Comparison of ENCODE assay signal across 20 cellular contexts in the genomic region with DNA sequence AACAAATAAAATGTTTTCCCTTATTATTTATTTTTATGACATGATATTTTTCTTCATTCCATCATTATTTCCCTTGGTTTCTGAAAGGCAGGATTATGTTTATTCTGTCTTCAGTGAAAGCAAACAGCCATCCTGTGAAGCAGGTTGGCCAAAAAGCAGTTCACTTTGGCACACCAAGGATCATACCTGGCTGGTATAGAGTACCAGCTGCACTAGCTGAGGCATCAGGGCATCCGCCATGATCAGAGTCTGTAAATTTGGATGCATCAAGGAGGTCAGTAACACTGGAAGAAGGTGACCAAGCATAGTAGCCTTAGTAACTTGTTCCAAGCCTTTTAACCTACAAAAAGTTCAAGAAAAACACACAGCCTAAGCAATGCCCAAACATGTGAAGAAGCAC.
"Had no signal": no experiment of that assay in that cellular context is flagged by ENCODE, and none has a peak within 500 bp of the region (broad histone marks: within the 10 kb centered on the region; RNA-seq: fewer than 3 reads in every experiment).

No MANE protein-coding gene starts in this region.

- DNase-seq: colonic mucosa; cortex of kidney; dermis blood vessel endothelial cell; effector CD4-positive, alpha-beta T cell; effector CD8-positive, alpha-beta T cell; effector memory CD4-positive, alpha-beta T cell; effector memory CD8-positive, alpha-beta T cell; endodermal cell; erythroblast; esophagus squamous epithelium; foreskin fibroblast; foreskin keratinocyte; foreskin melanocyte; gastrocnemius medialis; glutamatergic neuron; heart left ventricle; heart right ventricle had no signal

- H3K4me3 Mint-ChIP-seq: dendritic cell treated with granulocyte-macrophage colony-stimulating factor and Interleukin-4, amounts not matched to agents 40 ng/mL and 50 ng/mL, for 4 days; effector memory CD8-positive, alpha-beta T cell; endodermal cell had no signal

- H3K27me3 Mint-ChIP-seq: dendritic cell treated with granulocyte-macrophage colony-stimulating factor and Interleukin-4, amounts not matched to agents 40 ng/mL and 50 ng/mL, for 4 days; effector memory CD8-positive, alpha-beta T cell had no signal

- H3K9me3 Mint-ChIP-seq: dendritic cell treated with granulocyte-macrophage colony-stimulating factor and Interleukin-4, amounts not matched to agents 40 ng/mL and 50 ng/mL, for 4 days; effector memory CD8-positive, alpha-beta T cell; endodermal cell had no signal

- H3K27ac Mint-ChIP-seq: dendritic cell treated with granulocyte-macrophage colony-stimulating factor and Interleukin-4, amounts not matched to agents 40 ng/mL and 50 ng/mL, for 4 days; effector memory CD8-positive, alpha-beta T cell; endodermal cell had no signal

- ATAC-seq: effector memory CD8-positive, alpha-beta T cell; esophagus mucosa; foreskin keratinocyte; gastrocnemius medialis; gastroesophageal sphincter; heart left ventricle; heart right ventricle had no signal
